19 cellular contexts compared by ENCODE assay signal in genomic region chr12:118098456-118098855, GRCh38. TPM values are rescaled to one million over a fixed set of nuclear protein-coding genes. Genes with fewer than 3 reads are reported as not detected.
DNase-seq lines count a peak whose midpoint lies in the region; ATAC-seq, FAIRE-seq and TF ChIP-seq lines count a peak whose summit lies in the region.
"Had no signal": no experiment of that assay in that cellular context is flagged by ENCODE, and none has a peak within 500 bp of the region (broad histone marks: within the 10 kb centered on the region; RNA-seq: fewer than 3 reads in every experiment).

No MANE protein-coding gene starts in this region.

- peaks cover 18 to 53% (median 19%) of the 10 kb centered on the region in 3 experiments for H3K36me3 Mint-ChIP-seq in H9 (ENCODE audit: insufficient read depth in 1 of 3, low read depth in 3 of 3)

- no peak overlapping the region for H3K9ac ChIP-seq in H9 (ENCODE audit: extremely low read depth, insufficient read length, low read length)

- no peak overlapping the region for H2AFZ ChIP-seq in H9 (ENCODE audit: low read length)

- H3K14ac ChIP-seq in H9 (ENCODE audit: insufficient read depth, low read length), result no peak overlapping the region

- WGBS in H9 (ENCODE audit: extremely low coverage, insufficient read length, low lambda C conversion rate), result no CpG with 5 or more reads among the region's 4 CpGs
- 24 to 63% (median 49%) methylated on average over 4 of the region's 4 CpGs for WGBS in small intestine, 3 donors
- WGBS in psoas muscle, 3 donors, result 60 to 73% (median 60%) methylated on average over 4 of the region's 4 CpGs

- H3K27ac ChIP-seq in H9 (ENCODE audit: insufficient read length, low read depth, low read length), result no peak overlapping the region
- no peak overlapping the region for H3K27ac ChIP-seq in small intestine (ENCODE audit: low read depth in 1 of 2, low read length in 1 of 2)
- no peak overlapping the region for H3K27ac ChIP-seq in psoas muscle
- H3K27ac ChIP-seq: HL-60, SJCRH30 had no signal

- peaks cover 20 to 21% of the 10 kb centered on the region in 2 experiments for H3K4me1 Mint-ChIP-seq in H9

- H2BK120ac ChIP-seq in H9 (ENCODE audit: low read depth, low read length, poor library complexity, severe bottlenecking), result no peak overlapping the region

- no peak overlapping the region for H3T11ph ChIP-seq in H9 (ENCODE audit: low read length)

- H3K79me2 ChIP-seq in H9 (ENCODE audit: insufficient read depth, low read length), result peaks cover 10% of the 10 kb centered on the region; the same call in 1 of the 2 replicates

- H3K4me3 ChIP-seq in small intestine (ENCODE audit: low read depth in 1 of 2, low read length in 2 of 2) (no peak overlapping the region), psoas muscle (no peak overlapping the region)
- H3K4me3 ChIP-seq: SJCRH30 had no signal

- H3K9me3 ChIP-seq in H9 (ENCODE audit: control insufficient read depth, low read depth, low read length) (no peaks in the 10 kb centered on the region), small intestine (ENCODE audit: control insufficient read depth, low read depth) (no peaks in the 10 kb centered on the region), psoas muscle (no peaks in the 10 kb centered on the region)
- H3K9me3 ChIP-seq: SJCRH30 had no signal

- H3K23me2 ChIP-seq in H9 (ENCODE audit: insufficient read length, low read depth, low read length, poor library complexity, severe bottlenecking), result peaks cover 6% of the 10 kb centered on the region

- H2BK12ac ChIP-seq in H9 (ENCODE audit: insufficient read length, low read depth, low read length), result no peak overlapping the region

- H3K56ac ChIP-seq in H9 (ENCODE audit: insufficient read length, low read depth, low read length), result no peak overlapping the region

- intact Hi-C loops in left colon (cut with DNase I, micrococcal nuclease), result no loop called here
- intact Hi-C loops in psoas muscle (cut with DNase I), result no loop called here

- no peak overlapping the region for H3K4me2 ChIP-seq in H9 (ENCODE audit: insufficient read depth, insufficient read length, low read length)

- H3K4me1 ChIP-seq in H9 (ENCODE audit: insufficient read depth, low read length) (peaks cover 7% of the 10 kb centered on the region; the same call in 1 of the 2 replicates), small intestine (ENCODE audit: control insufficient read depth in 2 of 2, insufficient read depth in 1 of 2, low read depth in 1 of 2, low read length in 1 of 2) (peaks cover 0 to 3% of the 10 kb centered on the region in 2 donors), psoas muscle (peaks cover 23% of the 10 kb centered on the region)
- H3K4me1 ChIP-seq: SJCRH30 had no signal

- H3K27me3 Mint-ChIP-seq in H9 (ENCODE audit: low read depth), result no peaks in the 10 kb centered on the region

- H2AK5ac ChIP-seq in H9 (ENCODE audit: insufficient read length, low read length), result no peak overlapping the region

- H2BK15ac ChIP-seq in H9 (ENCODE audit: low read depth, low read length), result no peak overlapping the region

- no peak overlapping the region for H2BK5ac ChIP-seq in H9 (ENCODE audit: insufficient read length, low read length)

- ATAC-seq in left colon, result peak; percentile 73
- ATAC-seq in psoas muscle, result no peak
- ATAC-seq: PC-3 had no signal

- no peak overlapping the region for H4K5ac ChIP-seq in H9 (ENCODE audit: insufficient read length, low read depth, low read length)

- no peaks in the 10 kb centered on the region for H3K27me3 ChIP-seq in H9 (ENCODE audit: insufficient read depth, low read length)
- H3K27me3 ChIP-seq in small intestine (ENCODE audit: control insufficient read depth in 2 of 2, insufficient read depth in 2 of 2, low read length in 2 of 2), result no peaks in the 10 kb centered on the region
- no peaks in the 10 kb centered on the region for H3K27me3 ChIP-seq in psoas muscle (ENCODE audit: insufficient read depth in 3 of 3, low read length in 2 of 3)
- H3K27me3 ChIP-seq: SJCRH30 had no signal

- no peak overlapping the region for H4K91ac ChIP-seq in H9 (ENCODE audit: insufficient read length, low read depth, low read length)

- no peaks in the 10 kb centered on the region for H4K20me1 ChIP-seq in H9 (ENCODE audit: control insufficient read depth, insufficient read depth, insufficient read length)

- no peak overlapping the region for H3K23ac ChIP-seq in H9 (ENCODE audit: insufficient read length, low read depth, low read length)

- H3K36me3 ChIP-seq in small intestine (ENCODE audit: control insufficient read depth in 2 of 2, insufficient read depth in 2 of 2, low read length in 2 of 2) (peaks cover 0 to 3% of the 10 kb centered on the region in 2 donors), psoas muscle (ENCODE audit: insufficient read depth in 1 of 2, low read depth in 1 of 2) (peaks cover 0 to under 1% of the 10 kb centered on the region in 2 donors)
- H3K36me3 ChIP-seq: SJCRH30 had no signal

- DNase-seq in H9 (no peak), NCI-H69 (lab: John Stamatoyannopoulos, UW) (peak; percentile 44), left colon (peak; percentile 21 to 43), small intestine (peak; percentile 82), NCI-H2227 treated with DMSO at 0.1 percent for 48 hours (lab: John Stamatoyannopoulos, UW) (no peak), psoas muscle (no peak), HUDEP-2 (lab: John Stamatoyannopoulos, UW; ENCODE audit: unreplicated experiment in 76 of 76) (no peak)
- DNase-seq in activated effector memory CD4-positive, alpha-beta T cell treated with anti-CD3 and anti-CD28 coated beads, Interleukin-2, amount 50 U/mL, for 16 hours, result no peak
- DNase-seq: GOT3, HFFc6, Kasumi-1, MM.1S, NCI-H1092, NCI-H2029 treated with DMSO at 0.1 percent for 48 hours, NCI-H524, PC-3, SJCRH30 had no signal

- no peak overlapping the region for H4K8ac ChIP-seq in H9 (replicated peaks; ENCODE audit: insufficient read length, low read depth, low read length)

- H3K4me3 Mint-ChIP-seq in H9, result 0 out of 5 replicates have a peak overlapping the region, but pooled peaks of 1 of the 2 experiments have one; percentile 31
- H3K4me3 Mint-ChIP-seq: HFFc6 had no signal

- no peak overlapping the region for H3K18ac ChIP-seq in H9 (ENCODE audit: insufficient read length, low read depth, low read length)

- H3K79me1 ChIP-seq in H9 (ENCODE audit: insufficient read depth, low read depth, low read length, poor library complexity, severe bottlenecking), result peaks cover 9% of the 10 kb centered on the region

- no peak for TF ChIP-seq CTCF in H9 (conservative IDR thresholded peaks at IDR 0.05)
- TF ChIP-seq CTCF in psoas muscle (IDR thresholded peaks at IDR 0.05), result no peak

- no peak overlapping the region for H3K4ac ChIP-seq in H9 (ENCODE audit: low read depth, low read length)

- H2BK20ac ChIP-seq in H9 (ENCODE audit: low read depth, low read length, poor library complexity, severe bottlenecking), result no peak overlapping the region

- peak overlapping the region in 2 of 3 experiments; percentile 90; a peak in 4 of 7 replicates for H3K27ac Mint-ChIP-seq in H9
- H3K27ac Mint-ChIP-seq: HFFc6 had no signal

- no peaks in the 10 kb centered on the region for H3K9me3 Mint-ChIP-seq in H9
- H3K9me3 Mint-ChIP-seq: HFFc6 had no signal

- no peak for FAIRE-seq in small intestine (lab: Jason Lieb, UNC)
- FAIRE-seq: HTR-8/SVneo had no signal

RNA-seq across cellular contexts. Expression of gene VSIG10, which starts 5.4 kb away (rescaled TPM):
- 89.6 and 97.4 TPM in 2 replicates for total RNA-seq in H9 (2021)
- total RNA-seq in left colon, result 10 to 100 TPM; 86.7 to 95.7 TPM
- 10 to 100 TPM; 32.8 to 89.7 (median 45.7) TPM for polyA plus RNA-seq in small intestine
- total RNA-seq in psoas muscle, result 10 to 100 TPM in 2 of 4 donors, 1 to 10 TPM in 2; 7.3 to 13.9 (median 10.8) TPM
- polyA plus RNA-seq in psoas muscle, result 10 to 100 TPM in 2 of 3 donors, 1 to 10 TPM in 1; 4.8 to 12.8 (median 10.7) TPM

RNA-seq across cellular contexts. Expression of gene PEBP1, which starts 37.5 kb away (rescaled TPM):
- total RNA-seq in H9 (2021) (320 and 334 TPM in 2 replicates), left colon (100 to 1,000 TPM; 186 to 205 TPM), psoas muscle (100 to 1,000 TPM; 211 to 326 (median 249) TPM)
- polyA plus RNA-seq in small intestine (1,000 to 10,000 TPM in 2 of 3 donors, 100 to 1,000 TPM in 1; 457 to 2,607 (median 1,131) TPM), psoas muscle (100 to 1,000 TPM; 144 to 287 (median 258) TPM)

RNA-seq across cellular contexts. Expression of gene WSB2, which starts 37.5 kb away (rescaled TPM):
- total RNA-seq in H9 (2021) (58.6 and 61.4 TPM in 2 replicates), left colon (100 to 1,000 TPM; 119 to 144 TPM), psoas muscle (10 to 100 TPM; 74.4 to 96.4 (median 83.4) TPM)
- polyA plus RNA-seq in small intestine (100 to 1,000 TPM in 2 of 3 donors, 10 to 100 TPM in 1; 47.4 to 122 (median 114) TPM), psoas muscle (100 to 1,000 TPM in 2 of 3 donors, 10 to 100 TPM in 1; 63.8 to 113 (median 110) TPM)

Comparison
In these comparisons a context has a peak if more than half of its experiments do, and no peak if none do; other contexts are left out.
1. DNase-seq: peak in NCI-H69 (single experiment), left colon (2 of 2) and small intestine (single experiment); none in H9 (single experiment), NCI-H2227 treated with DMSO at 0.1 percent for 48 hours (single experiment), activated effector memory CD4-positive, alpha-beta T cell treated with anti-CD3 and anti-CD28 coated beads, Interleukin-2, amount 50 U/mL, for 16 hours (single experiment), psoas muscle (0 of 2) and HUDEP-2 (0 of 76).